21 cellular contexts compared by ENCODE assay signal in the genomic region with DNA sequence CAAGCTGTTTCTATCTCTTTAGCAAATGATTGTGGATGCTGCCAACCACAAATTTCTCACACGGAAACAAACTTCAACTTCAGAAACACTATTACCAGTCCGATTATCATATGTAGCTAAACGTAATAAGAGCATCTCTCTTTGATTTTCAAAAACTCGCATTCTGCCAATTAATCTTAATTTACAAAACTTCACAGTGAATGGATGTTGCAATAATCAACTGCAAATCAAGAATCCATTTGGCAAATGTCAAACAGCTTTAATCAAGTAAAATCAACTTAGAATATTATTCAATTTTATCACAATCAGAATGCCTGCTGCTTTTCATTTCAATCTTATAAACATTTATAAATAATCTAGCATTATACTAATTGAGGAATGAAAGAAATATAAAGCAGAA. TPM values are rescaled to one million over a fixed set of nuclear protein-coding genes. Genes with fewer than 3 reads are reported as not detected.
DNase-seq lines count a peak whose midpoint lies in the region; ATAC-seq and TF ChIP-seq lines count a peak whose summit lies in the region.
"Had no signal": no experiment of that assay in that cellular context is flagged by ENCODE, and none has a peak within 500 bp of the region (broad histone marks: within the 10 kb centered on the region; RNA-seq: fewer than 3 reads in every experiment).

No MANE protein-coding gene starts in this region.

- no peaks in the 10 kb centered on the region for H3K9me2 ChIP-seq in HCT116 (ENCODE audit: insufficient read depth)

- no peaks in the 10 kb centered on the region for H3K36me3 ChIP-seq in HCT116 (ENCODE audit: control insufficient read depth in 1 of 2, insufficient read depth in 2 of 2, low read length in 2 of 2)
- peaks cover 16% of the 10 kb centered on the region for H3K36me3 ChIP-seq in RWPE2 (ENCODE audit: low read depth)
- H3K36me3 ChIP-seq in skeletal muscle satellite cell (ENCODE audit: insufficient read depth, low read length), result no peaks in the 10 kb centered on the region
- no peaks in the 10 kb centered on the region for H3K36me3 ChIP-seq in sigmoid colon
- H3K36me3 ChIP-seq: adrenal gland, thyroid gland had no signal

- ATAC-seq in HCT116 (no peak), RWPE2 (ENCODE audit: low read depth) (no peak)

- no peak for TF ChIP-seq RAD21 in HCT116 (IDR thresholded peaks at IDR 0.05; ENCODE audit: low read depth)

- 32 to 74% methylated on average over 4 of the region's 4 CpGs for WGBS in sigmoid colon, 2 donors

- H3K4me3 ChIP-seq in HCT116 (replicated peaks in 1 of 2; ENCODE audit: low read depth in 1 of 2, low read length in 2 of 2), result no peak overlapping the region
- H3K4me3 ChIP-seq in RWPE2 (ENCODE audit: severe bottlenecking), result peak overlapping the region; percentile 6
- H3K4me3 ChIP-seq in skeletal muscle satellite cell (ENCODE audit: low read length), result no peak overlapping the region
- H3K4me3 ChIP-seq in sigmoid colon, result no peak overlapping the region
- H3K4me3 ChIP-seq: adrenal gland, lung, SK-N-MC, thyroid gland had no signal

- CTCF ChIA-PET in HCT116 (lab: Charles Lee), result interaction anchor here (1.3 to 2.4 kb wide), 2 partner anchors 12 to 46 kb away, joined by 5 to 12 read pairs; no protein-coding TSS in a partner anchor

- H4K20me1 ChIP-seq in HCT116 (ENCODE audit: insufficient read depth), result no peaks in the 10 kb centered on the region

- H3K9ac ChIP-seq in HCT116 (ENCODE audit: low read length) (no peak overlapping the region), skeletal muscle satellite cell (ENCODE audit: low read depth, low read length) (no peak overlapping the region)

- TF ChIP-seq POLR2A in HCT116 (IDR thresholded peaks at IDR 0.05; ENCODE audit: borderline replicate concordance, extremely low read depth, insufficient read depth, insufficient read length) (no peak), sigmoid colon (IDR thresholded peaks at IDR 0.05) (no peak)

- DNase-seq in HCT116 (ENCODE audit: low read depth, low spot score) (no peak), RWPE2 (ENCODE audit: low spot score) (no peak), epithelial cell of prostate (ENCODE audit: low read depth, low spot score) (no peak), NCI-H2107 treated with DMSO at 0.1 percent for 48 hours (lab: John Stamatoyannopoulos, UW; ENCODE audit: unreplicated experiment) (no peak), sigmoid colon (no peak), HT-29 (ENCODE audit: low spot score) (no peak)
- DNase-seq: activated B cell treated with CpG ODN at 0.5 μM for 24 hours; activated CD4-positive, alpha-beta memory T cell treated with anti-CD3 and anti-CD28 coated beads, Interleukin-2, amount 10 ng/mL, durations not matched to agents 7 days and 5 days; activated T-cell treated with anti-CD3 and anti-CD28 coated beads, Interleukin-2, amount 50 U/mL, for 1 hour; adrenal gland; AML-193; foreskin melanocyte; H7; islet precursor cell; occipital lobe; stimulated activated CD4-positive, alpha-beta T cell treated with anti-CD3 and anti-CD28 coated beads, Interleukin-2, amount 100 ng/mL, for 24 hours; stimulated activated naive CD4-positive, alpha-beta T cell; thyroid gland had no signal

- no TSS peak for BruUV-seq in HCT116 (replicated peaks; lab: Mats Ljungman, UMichigan)

- RAD21 ChIA-PET in HCT116 (lab: Charles Lee; ENCODE audit: low non-redundant PET in 1 of 2, low total read pairs in 2 of 2, uncharacterized antibody in 2 of 2, unreplicated experiment in 2 of 2), result no interaction called here

- H3K4me1 ChIP-seq in HCT116 (ENCODE audit: control insufficient read depth in 1 of 2, insufficient read depth in 2 of 2, low read length in 2 of 2) (peaks cover 12 to 15% of the 10 kb centered on the region in 2 experiments), RWPE2 (ENCODE audit: insufficient read depth, poor library complexity, severe bottlenecking) (peaks cover 48% of the 10 kb centered on the region), skeletal muscle satellite cell (ENCODE audit: control insufficient read depth, insufficient read depth, low read length) (peaks cover 33% of the 10 kb centered on the region), sigmoid colon (peaks cover 0 to 5% (median 0%) of the 10 kb centered on the region in 4 donors)

- no peak overlapping the region for H2AFZ ChIP-seq in HCT116 (ENCODE audit: low read depth, low read length, poor library complexity, severe bottlenecking)

- no peak for TF ChIP-seq EP300 in sigmoid colon (IDR thresholded peaks at IDR 0.05)

- H3K27me3 ChIP-seq in HCT116 (ENCODE audit: insufficient read depth, low read length) (no peaks in the 10 kb centered on the region), RWPE2 (ENCODE audit: insufficient read depth, poor library complexity, severe bottlenecking) (no peaks in the 10 kb centered on the region), skeletal muscle satellite cell (ENCODE audit: control insufficient read depth, insufficient read depth, low read length) (no peaks in the 10 kb centered on the region), sigmoid colon (no peaks in the 10 kb centered on the region)
- H3K27me3 ChIP-seq: adrenal gland, thyroid gland had no signal

- H3K9me3 ChIP-seq in HCT116 (ENCODE audit: control insufficient read depth in 1 of 2, insufficient read depth in 1 of 2, low read depth in 1 of 2, low read length in 2 of 2) (no peaks in the 10 kb centered on the region), RWPE2 (ENCODE audit: severe bottlenecking) (no peaks in the 10 kb centered on the region), skeletal muscle satellite cell (replicated peaks; ENCODE audit: low read length) (no peaks in the 10 kb centered on the region), sigmoid colon (no peaks in the 10 kb centered on the region)
- H3K9me3 ChIP-seq: adrenal gland, thyroid gland had no signal

- no peaks in the 10 kb centered on the region for H3K79me2 ChIP-seq in HCT116 (ENCODE audit: insufficient read depth, low read length)

- intact Hi-C loops in HCT116 (cut with micrococcal nuclease), result no loop called here
- intact Hi-C loops in sigmoid colon (cut with DNase I), result no loop called here

- POLR2A ChIA-PET in HCT116 (lab: Charles Lee), result no interaction called here

- H3K4me2 ChIP-seq in HCT116 (ENCODE audit: low read length) (peak overlapping the region; percentile 17; the same call in 1 of the 2 replicates), skeletal muscle satellite cell (ENCODE audit: low read length) (peak overlapping the region; percentile 41)

- H3K27ac ChIP-seq in HCT116 (ENCODE audit: low read depth, low read length) (no peak overlapping the region), RWPE2 (ENCODE audit: poor library complexity, severe bottlenecking) (peak overlapping the region; percentile 97), epithelial cell of prostate (peak overlapping the region; percentile 89), sigmoid colon (no peak overlapping the region)
- H3K27ac ChIP-seq: SK-N-MC had no signal

- TF ChIP-seq CTCF in HCT116 (IDR thresholded peaks at IDR 0.05 in 2 of 3, conservative IDR thresholded peaks at IDR 0.05 in 1 of 3; ENCODE audit: borderline replicate concordance in 1 of 3, insufficient read depth in 1 of 3, low read depth in 2 of 3, low read length in 2 of 3), result no peak
- TF ChIP-seq CTCF in RWPE2 (IDR thresholded peaks at IDR 0.05; ENCODE audit: poor library complexity, severe bottlenecking), result no peak
- TF ChIP-seq CTCF in sigmoid colon (IDR thresholded peaks at IDR 0.05), result no peak

TF ChIP-seq in HCT116, 20 proteins besides CTCF, POLR2A, EP300 and RAD21 (continues in another document):
- TF ChIP-seq CBX3 (IDR thresholded peaks at IDR 0.05; ENCODE audit: low read depth) (no peak), EZH2 (IDR thresholded peaks at IDR 0.05) (no peak), ZFX (IDR thresholded peaks at IDR 0.05) (no peak), ELF1 (IDR thresholded peaks at IDR 0.05; ENCODE audit: borderline replicate concordance, low read depth) (no peak)
- TF ChIP-seq, protein P1, sequence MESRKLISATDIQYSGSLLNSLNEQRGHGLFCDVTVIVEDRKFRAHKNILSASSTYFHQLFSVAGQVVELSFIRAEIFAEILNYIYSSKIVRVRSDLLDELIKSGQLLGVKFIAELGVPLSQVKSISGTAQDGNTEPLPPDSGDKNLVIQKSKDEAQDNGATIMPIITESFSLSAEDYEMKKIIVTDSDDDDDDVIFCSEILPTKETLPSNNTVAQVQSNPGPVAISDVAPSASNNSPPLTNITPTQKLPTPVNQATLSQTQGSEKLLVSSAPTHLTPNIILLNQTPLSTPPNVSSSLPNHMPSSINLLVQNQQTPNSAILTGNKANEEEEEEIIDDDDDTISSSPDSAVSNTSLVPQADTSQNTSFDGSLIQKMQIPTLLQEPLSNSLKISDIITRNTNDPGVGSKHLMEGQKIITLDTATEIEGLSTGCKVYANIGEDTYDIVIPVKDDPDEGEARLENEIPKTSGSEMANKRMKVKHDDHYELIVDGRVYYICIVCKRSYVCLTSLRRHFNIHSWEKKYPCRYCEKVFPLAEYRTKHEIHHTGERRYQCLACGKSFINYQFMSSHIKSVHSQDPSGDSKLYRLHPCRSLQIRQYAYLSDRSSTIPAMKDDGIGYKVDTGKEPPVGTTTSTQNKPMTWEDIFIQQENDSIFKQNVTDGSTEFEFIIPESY (IDR thresholded peaks at IDR 0.05; ENCODE audit: extremely low read depth, insufficient replicate concordance, low read length), result no peak

RNA-seq across cellular contexts. Expression of a gene that starts 54.2 kb away (rescaled TPM):
- total RNA-seq in HCT116 (2021; ENCODE audit: unreplicated experiment) (30.2 TPM), sigmoid colon (1 to 10 TPM; 4.8 to 7.8 (median 5.7) TPM)
- polyA plus RNA-seq in HCT116 (2012), result 25.2 and 29.8 TPM in 2 replicates
- 5.5 and 7.1 TPM in 2 replicates for total RNA-seq in skeletal muscle satellite cell (2012; rRNA removed)
- 1 to 10 TPM; 2.4 to 4.4 (median 4.0) TPM for polyA plus RNA-seq in sigmoid colon
- 2.9 and 3.6 TPM in 2 replicates for total RNA-seq in HT-29 (2014; rRNA removed; shearing (Covaris generic))

Comparison
In these comparisons a context has a peak if more than half of its experiments do, and no peak if none do; other contexts are left out.
1. H3K27ac ChIP-seq: peak in RWPE2 (single experiment) and epithelial cell of prostate (single experiment); none in HCT116 (single experiment) and sigmoid colon (0 of 4).